Comparison of ENCODE assay signal across 10 cellular contexts in genomic region chr16:53061256-53061655, GRCh38. TPM values are rescaled to one million over a fixed set of nuclear protein-coding genes. Genes with fewer than 3 reads are reported as not detected.
A peak's percentile ranks its signal among the peaks of the same experiment; 100 is the strongest.
DNase-seq lines count a peak whose midpoint lies in the region; ATAC-seq and TF ChIP-seq lines count a peak whose summit lies in the region.
"Had no signal": no experiment of that assay in that cellular context is flagged by ENCODE, and none has a peak within 500 bp of the region (broad histone marks: within the 10 kb centered on the region; RNA-seq: fewer than 3 reads in every experiment).

No MANE protein-coding gene starts in this region.

- intact Hi-C loops in activated CD4-positive, alpha-beta memory T cell treated with anti-CD3 and anti-CD28 coated beads for 36 hours (cut with micrococcal nuclease): no loop called here
- intact Hi-C loops in psoas muscle (cut with DNase I) (loop anchor here in 1 of 2 donors (2.0 kb wide), 1 partner anchor 34 kb away; no protein-coding TSS in a partner anchor), stomach (cut with DNase I; ENCODE audit: low total_unique reads) (no loop called here)

- no peaks in the 10 kb centered on the region for H3K27me3 ChIP-seq in psoas muscle (ENCODE audit: insufficient read depth in 3 of 3, low read length in 2 of 3)
- no peaks in the 10 kb centered on the region for H3K27me3 ChIP-seq in stomach
- H3K27me3 ChIP-seq: uterus had no signal

- no peak overlapping the region for H3K4me3 Mint-ChIP-seq in activated CD4-positive, alpha-beta memory T cell treated with anti-CD3 and anti-CD28 coated beads, Interleukin-2, amount 10 ng/mL, durations not matched to agents 7 days and 5 days
- no peak overlapping the region for H3K4me3 Mint-ChIP-seq in activated CD4-positive, alpha-beta memory T cell treated with anti-CD3 and anti-CD28 coated beads for 36 hours

- CTCF ChIA-PET in activated CD4-positive, alpha-beta memory T cell treated with anti-CD3 and anti-CD28 coated beads, Interleukin-2, amount 10 ng/mL, durations not matched to agents 7 days and 5 days (lab: Charles Lee): interaction anchor here (0.6 kb wide), 1 partner anchor 35 kb away, joined by 3 read pairs; no protein-coding TSS in a partner anchor
- CTCF ChIA-PET in activated CD4-positive, alpha-beta memory T cell treated with anti-CD3 and anti-CD28 coated beads for 36 hours (lab: Charles Lee): interaction anchor here (0.5 kb wide), 1 partner anchor 87 kb away, joined by 3 read pairs; no protein-coding TSS in a partner anchor

- H3K4me1 ChIP-seq in psoas muscle (peaks cover 38% of the 10 kb centered on the region), stomach (peaks cover 22 to 59% (median 30%) of the 10 kb centered on the region in 4 donors)
- H3K4me1 ChIP-seq: uterus had no signal

- POLR2A ChIA-PET in activated CD4-positive, alpha-beta memory T cell treated with anti-CD3 and anti-CD28 coated beads, Interleukin-2, amount 10 ng/mL, durations not matched to agents 7 days and 5 days (lab: Charles Lee): no interaction called here
- POLR2A ChIA-PET in activated CD4-positive, alpha-beta memory T cell treated with anti-CD3 and anti-CD28 coated beads for 36 hours (lab: Charles Lee): no interaction called here

- H3K4me3 ChIP-seq in psoas muscle (no peak overlapping the region), stomach (no peak overlapping the region)
- H3K4me3 ChIP-seq: uterus had no signal

- H3K27ac ChIP-seq in psoas muscle (peak overlapping the region; percentile 5), stomach (peak overlapping the region in 2 of 5 donors; percentile 24 to 36)
- H3K27ac ChIP-seq: uterus had no signal

- H3K36me3 ChIP-seq in psoas muscle (ENCODE audit: insufficient read depth in 1 of 2, low read depth in 1 of 2): no peaks in the 10 kb centered on the region
- H3K36me3 ChIP-seq in stomach: no peaks in the 10 kb centered on the region
- H3K36me3 ChIP-seq: uterus had no signal

- no peaks in the 10 kb centered on the region for H3K27me3 Mint-ChIP-seq in activated CD4-positive, alpha-beta memory T cell treated with anti-CD3 and anti-CD28 coated beads, Interleukin-2, amount 10 ng/mL, durations not matched to agents 7 days and 5 days
- no peaks in the 10 kb centered on the region for H3K27me3 Mint-ChIP-seq in activated CD4-positive, alpha-beta memory T cell treated with anti-CD3 and anti-CD28 coated beads for 36 hours

- ATAC-seq in GM21723 (IDR thresholded peaks at IDR 0.05; ENCODE audit: unreplicated experiment) (peak; percentile 33), HG03565 (IDR thresholded peaks at IDR 0.05; ENCODE audit: unreplicated experiment) (peak; percentile 16), psoas muscle (no peak)

- DNase-seq in activated CD4-positive, alpha-beta memory T cell treated with anti-CD3 and anti-CD28 coated beads, Interleukin-2, amount 10 ng/mL, durations not matched to agents 7 days and 5 days: no peak
- DNase-seq in activated CD4-positive, alpha-beta memory T cell treated with anti-CD3 and anti-CD28 coated beads for 36 hours: no peak
- DNase-seq in psoas muscle: no peak
- no peak for DNase-seq in T1000 (lab: John Stamatoyannopoulos, UW)
- DNase-seq in activated naive CD4-positive, alpha-beta T cell (lab: John Stamatoyannopoulos, UW): no peak
- no peak for DNase-seq in stomach
- DNase-seq: NCI-H146, uterus had no signal

- TF ChIP-seq EP300 in stomach (IDR thresholded peaks at IDR 0.05): no peak

- TF ChIP-seq POLR2A in stomach (IDR thresholded peaks at IDR 0.05): no peak

- TF ChIP-seq CTCF in psoas muscle (IDR thresholded peaks at IDR 0.05): no peak
- no peak for TF ChIP-seq CTCF in stomach (IDR thresholded peaks at IDR 0.05)

- no peaks in the 10 kb centered on the region for H3K9me3 Mint-ChIP-seq in activated CD4-positive, alpha-beta memory T cell treated with anti-CD3 and anti-CD28 coated beads, Interleukin-2, amount 10 ng/mL, durations not matched to agents 7 days and 5 days
- H3K9me3 Mint-ChIP-seq in activated CD4-positive, alpha-beta memory T cell treated with anti-CD3 and anti-CD28 coated beads for 36 hours: no peaks in the 10 kb centered on the region

- 85 to 91% (median 86%) methylated on average over 5 of the region's 5 CpGs for WGBS in psoas muscle, 3 donors
- WGBS in stomach, 5 donors: 87 to 95% (median 93%) methylated on average over 5 of the region's 5 CpGs

- no peaks in the 10 kb centered on the region for H3K9me3 ChIP-seq in psoas muscle
- no peaks in the 10 kb centered on the region for H3K9me3 ChIP-seq in stomach
- H3K9me3 ChIP-seq: uterus had no signal

- peaks cover 2% of the 10 kb centered on the region for H3K36me3 Mint-ChIP-seq in activated CD4-positive, alpha-beta memory T cell treated with anti-CD3 and anti-CD28 coated beads, Interleukin-2, amount 10 ng/mL, durations not matched to agents 7 days and 5 days (ENCODE audit: low read depth)
- H3K36me3 Mint-ChIP-seq in activated CD4-positive, alpha-beta memory T cell treated with anti-CD3 and anti-CD28 coated beads for 36 hours: no peaks in the 10 kb centered on the region

- H3K27ac Mint-ChIP-seq in activated CD4-positive, alpha-beta memory T cell treated with anti-CD3 and anti-CD28 coated beads, Interleukin-2, amount 10 ng/mL, durations not matched to agents 7 days and 5 days: peak overlapping the region; percentile 36
- no peak overlapping the region for H3K27ac Mint-ChIP-seq in activated CD4-positive, alpha-beta memory T cell treated with anti-CD3 and anti-CD28 coated beads for 36 hours

- H3K4me1 Mint-ChIP-seq in activated CD4-positive, alpha-beta memory T cell treated with anti-CD3 and anti-CD28 coated beads, Interleukin-2, amount 10 ng/mL, durations not matched to agents 7 days and 5 days: peaks cover 58% of the 10 kb centered on the region
- peaks cover 20% of the 10 kb centered on the region for H3K4me1 Mint-ChIP-seq in activated CD4-positive, alpha-beta memory T cell treated with anti-CD3 and anti-CD28 coated beads for 36 hours (ENCODE audit: low read depth)

RNA-seq across cellular contexts. Expression of gene CHD9, which starts 6.5 kb away (rescaled TPM):
- 10 to 100 TPM; 21.6 to 23.8 TPM for total RNA-seq in activated CD4-positive, alpha-beta memory T cell treated with anti-CD3 and anti-CD28 coated beads, Interleukin-2, amount 10 ng/mL, durations not matched to agents 7 days and 5 days
- total RNA-seq in activated CD4-positive, alpha-beta memory T cell treated with anti-CD3 and anti-CD28 coated beads for 36 hours: 10 to 100 TPM; 15.0 to 15.5 TPM
- total RNA-seq in psoas muscle (10 to 100 TPM; 36.4 to 47.9 (median 45.7) TPM), stomach (100 to 1,000 TPM in 2 of 5 donors, 10 to 100 TPM in 3; 26.6 to 224 (median 78.1) TPM)
- polyA plus RNA-seq in psoas muscle (10 to 100 TPM in 2 of 3 donors, 1 to 10 TPM in 1; 5.8 to 26.8 (median 11.7) TPM), stomach (1 to 10 TPM; 8.1 to 9.7 (median 8.7) TPM)

RNA-seq across cellular contexts. Expression of gene CHD9NB, which starts 8.6 kb away (rescaled TPM):
- under 1 TPM; 0.28 to 0.33 TPM for total RNA-seq in activated CD4-positive, alpha-beta memory T cell treated with anti-CD3 and anti-CD28 coated beads, Interleukin-2, amount 10 ng/mL, durations not matched to agents 7 days and 5 days
- total RNA-seq in activated CD4-positive, alpha-beta memory T cell treated with anti-CD3 and anti-CD28 coated beads for 36 hours: under 1 TPM in 1 of 2 experiments, not detected in 1; 0.12 TPM
- total RNA-seq in psoas muscle (under 1 TPM in 3 of 4 donors, not detected in 1; 0.13 to 0.56 (median 0.22) TPM), stomach (1 to 10 TPM in 1 of 5 donors, under 1 TPM in 3, not detected in 1; 0.58 to 8.2 (median 0.81) TPM)
- polyA plus RNA-seq in psoas muscle (under 1 TPM; 0.05 to 0.77 (median 0.14) TPM), stomach (1 to 10 TPM in 2 of 3 donors, under 1 TPM in 1; 0.93 to 1.7 (median 1.1) TPM)

Comparison
In these comparisons a context has a peak if more than half of its experiments do, and no peak if none do; other contexts are left out.
1. ATAC-seq: peak in GM21723 (single experiment) and HG03565 (single experiment); none in psoas muscle (0 of 4).